In genomic region chr11:123547180-123547579, GRCh38 we compare ENCODE assay signal across 13 cellular contexts.
DNase-seq lines count a peak whose midpoint lies in the region; ATAC-seq and TF ChIP-seq lines count a peak whose summit lies in the region.
"Had no signal": no experiment of that assay in that cellular context is flagged by ENCODE, and none has a peak within 500 bp of the region (broad histone marks: within the 10 kb centered on the region; RNA-seq: fewer than 3 reads in every experiment).

No MANE protein-coding gene starts in this region.

- no peak overlapping the region for H3K27ac Mint-ChIP-seq in CD4-positive, alpha-beta T cell

- intact Hi-C loops in CD4-positive, alpha-beta T cell (cut with DNase I, micrococcal nuclease) = no loop called here

- no peaks in the 10 kb centered on the region for H3K27me3 Mint-ChIP-seq in CD4-positive, alpha-beta T cell

- peaks cover 24% of the 10 kb centered on the region for H3K4me1 ChIP-seq in OCI-LY3 (ENCODE audit: low read length)

- H3K9me3 ChIP-seq in OCI-LY3 (ENCODE audit: insufficient read depth, low read length) = no peaks in the 10 kb centered on the region
- no peaks in the 10 kb centered on the region for H3K9me3 ChIP-seq in CD4-positive, alpha-beta T cell (ENCODE audit: control insufficient read depth, low read length)

- H3K36me3 Mint-ChIP-seq in CD4-positive, alpha-beta T cell (ENCODE audit: low read depth) = no peaks in the 10 kb centered on the region

- peaks cover 15% of the 10 kb centered on the region; the same call in 1 of the 2 replicates for H4K20me1 ChIP-seq in OCI-LY3 (ENCODE audit: insufficient read depth, low read length)

- no peak overlapping the region for H3K4me3 Mint-ChIP-seq in CD4-positive, alpha-beta T cell
- H3K4me3 Mint-ChIP-seq: CD14-positive monocyte had no signal

- peak overlapping the region; percentile 44 for H3K4me2 ChIP-seq in OCI-LY3 (ENCODE audit: low read length)

- CTCF ChIA-PET in CD4-positive, alpha-beta T cell (lab: Charles Lee) = no interaction called here

- H3K27ac ChIP-seq in OCI-LY3 (ENCODE audit: low read length) (no peak overlapping the region), coronary artery (no peak overlapping the region)
- no peak overlapping the region for H3K27ac ChIP-seq in CD4-positive, alpha-beta T cell (ENCODE audit: low read depth, low read length)

- H3K4me1 Mint-ChIP-seq in CD4-positive, alpha-beta T cell (ENCODE audit: low read depth) = no peaks in the 10 kb centered on the region

- no peak overlapping the region for H3K4me3 ChIP-seq in OCI-LY3 (ENCODE audit: low read length)
- H3K4me3 ChIP-seq in coronary artery = no peak overlapping the region
- H3K4me3 ChIP-seq: dorsolateral prefrontal cortex had no signal

- no peak for TF ChIP-seq CTCF in OCI-LY3 (IDR thresholded peaks at IDR 0.05; ENCODE audit: low read depth, low read length)
- no peak for TF ChIP-seq CTCF in CD4-positive, alpha-beta T cell (IDR thresholded peaks at IDR 0.05)
- no peak for TF ChIP-seq CTCF in coronary artery (IDR thresholded peaks at IDR 0.05)

- DNase-seq in CD4-positive, alpha-beta T cell = no peak
- DNase-seq in NCI-H774 (lab: John Stamatoyannopoulos, UW) = no peak
- DNase-seq in NCI-H69 (lab: John Stamatoyannopoulos, UW) = no peak
- no peak for DNase-seq in coronary artery (ENCODE audit: low spot score)
- DNase-seq: activated naive CD4-positive, alpha-beta T cell treated with anti-CD3 and anti-CD28 coated beads, Interleukin-2, amount 50 U/mL, for 16 hours; dorsolateral prefrontal cortex; hippocampal formation; NK-92 treated with Interleukin-12 subunit alpha and Interleukin-12 subunit beta, amount 100 ng/mL, for 24 hours had no signal

- peaks cover 3% of the 10 kb centered on the region; the same call in 1 of the 2 replicates for H3K27me3 ChIP-seq in OCI-LY3 (ENCODE audit: low read depth, low read length)
- H3K27me3 ChIP-seq in CD4-positive, alpha-beta T cell (ENCODE audit: control insufficient read depth, insufficient read depth, low read length) = no peaks in the 10 kb centered on the region
- H3K27me3 ChIP-seq: dorsolateral prefrontal cortex had no signal

- H3K79me2 ChIP-seq in OCI-LY3 (ENCODE audit: low read length) = no peaks in the 10 kb centered on the region; the same call in 1 of the 2 replicates

- no peak overlapping the region for H2AFZ ChIP-seq in OCI-LY3 (ENCODE audit: low read depth, low read length)

- H3K9me3 Mint-ChIP-seq in CD4-positive, alpha-beta T cell = no peaks in the 10 kb centered on the region

- POLR2A ChIA-PET in CD4-positive, alpha-beta T cell (lab: Charles Lee) = no interaction called here

- ATAC-seq in GM18502 (IDR thresholded peaks at IDR 0.05; ENCODE audit: poor library complexity, unreplicated experiment) (peak; percentile 98), GM21390 (IDR thresholded peaks at IDR 0.05; ENCODE audit: unreplicated experiment) (peak; percentile 91), HG03066 (IDR thresholded peaks at IDR 0.05; ENCODE audit: low read depth, unreplicated experiment) (peak; percentile 93)
- ATAC-seq in CD4-positive, alpha-beta T cell (ENCODE audit: poor library complexity) = no peak

- H3K36me3 ChIP-seq in OCI-LY3 (replicated peaks; ENCODE audit: low read depth, low read length) = no peaks in the 10 kb centered on the region

- no peak overlapping the region for H3K9ac ChIP-seq in OCI-LY3 (ENCODE audit: low read length)
